Comparison of ENCODE assay signal across 2 cellular contexts in genomic region chr4:38622340-38622739, GRCh38.
TF ChIP-seq lines count a peak whose summit lies in the region.
"Not testable (repeated sequence)": the region's sequence is repeated elsewhere in the genome, so short reads cannot be mapped to it uniquely, and the experiment has no call there.

No MANE protein-coding gene starts in this region.

TF ChIP-seq in A549, 52 proteins besides CTCF, POLR2A, EP300 and RAD21:
- TF ChIP-seq FOSL2 (IDR thresholded peaks at IDR 0.05) = not testable (repeated sequence)
- peak; percentile 24 for TF ChIP-seq FOSL2 (CRISPR knock-in tag; IDR thresholded peaks at IDR 0.05)

TF ChIP-seq in HepG2, 621 proteins besides CTCF, POLR2A, EP300 and RAD21:
- TF ChIP-seq ZNF460 (CRISPR knock-in tag; IDR thresholded peaks at IDR 0.05; ENCODE audit: borderline replicate concordance) (peak; percentile 57; the same call in 1 of the 2 replicates), FOSL2 (CRISPR knock-in tag; IDR thresholded peaks at IDR 0.05) (peak; percentile 73), ZMYM2 (CRISPR knock-in tag; IDR thresholded peaks at IDR 0.05) (peak; percentile 34; the same call in 1 of the 2 replicates)
- TF ChIP-seq, protein P1, sequence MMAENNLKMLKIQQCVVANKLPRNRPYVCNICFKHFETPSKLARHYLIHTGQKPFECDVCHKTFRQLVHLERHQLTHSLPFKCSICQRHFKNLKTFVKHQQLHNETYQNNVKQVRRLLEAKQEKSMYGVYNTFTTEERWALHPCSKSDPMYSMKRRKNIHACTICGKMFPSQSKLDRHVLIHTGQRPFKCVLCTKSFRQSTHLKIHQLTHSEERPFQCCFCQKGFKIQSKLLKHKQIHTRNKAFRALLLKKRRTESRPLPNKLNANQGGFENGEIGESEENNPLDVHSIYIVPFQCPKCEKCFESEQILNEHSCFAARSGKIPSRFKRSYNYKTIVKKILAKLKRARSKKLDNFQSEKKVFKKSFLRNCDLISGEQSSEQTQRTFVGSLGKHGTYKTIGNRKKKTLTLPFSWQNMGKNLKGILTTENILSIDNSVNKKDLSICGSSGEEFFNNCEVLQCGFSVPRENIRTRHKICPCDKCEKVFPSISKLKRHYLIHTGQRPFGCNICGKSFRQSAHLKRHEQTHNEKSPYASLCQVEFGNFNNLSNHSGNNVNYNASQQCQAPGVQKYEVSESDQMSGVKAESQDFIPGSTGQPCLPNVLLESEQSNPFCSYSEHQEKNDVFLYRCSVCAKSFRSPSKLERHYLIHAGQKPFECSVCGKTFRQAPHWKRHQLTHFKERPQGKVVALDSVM (CRISPR knock-in tag; IDR thresholded peaks at IDR 0.05) = peak; percentile 60
TF ChIP-seq in HepG2: peak in this region for 4; not testable (repeated sequence) for 617.
